Comparison of ENCODE assay signal across 1 cellular context in genomic region chr19:2043864-2044708, GRCh38.
TF ChIP-seq lines count a peak whose summit lies in the region.

No MANE protein-coding gene starts in this region.

TF ChIP-seq in SK-N-SH, 30 proteins besides CTCF, POLR2A, EP300 and RAD21 (continued from another document):
- TF ChIP-seq RXRA (IDR thresholded peaks at IDR 0.05; ENCODE audit: borderline replicate concordance, low read depth), result no peak
- no peak for TF ChIP-seq MXI1 (IDR thresholded peaks at IDR 0.05; ENCODE audit: low read depth, low read length)
- no peak for TF ChIP-seq FOSL2 (IDR thresholded peaks at IDR 0.05; ENCODE audit: borderline replicate concordance, low read depth)
- no peak for TF ChIP-seq MEF2A (IDR thresholded peaks at IDR 0.05; ENCODE audit: borderline replicate concordance, low read depth)
- no peak for TF ChIP-seq POLR2AphosphoS5 (IDR thresholded peaks at IDR 0.05; ENCODE audit: low read depth, low read length)
- no peak for TF ChIP-seq FOXM1 (IDR thresholded peaks at IDR 0.05; ENCODE audit: low read depth)
- TF ChIP-seq RCOR1 (IDR thresholded peaks at IDR 0.05; ENCODE audit: low read length), result no peak
- no peak for TF ChIP-seq GABPA (IDR thresholded peaks at IDR 0.05; ENCODE audit: low read depth)
- no peak for TF ChIP-seq GATA2 (CRISPR knock-in tag; IDR thresholded peaks at IDR 0.05)
- TF ChIP-seq IRF3 (IDR thresholded peaks at IDR 0.05; ENCODE audit: low read depth, low read length), result no peak
- TF ChIP-seq YY1 (IDR thresholded peaks at IDR 0.05; ENCODE audit: low read depth), result no peak
- no peak for TF ChIP-seq JUND (IDR thresholded peaks at IDR 0.05)
- TF ChIP-seq PBX3 (IDR thresholded peaks at IDR 0.05), result no peak
